Comparison of ENCODE assay signal across 15 cellular contexts in the genomic region with DNA sequence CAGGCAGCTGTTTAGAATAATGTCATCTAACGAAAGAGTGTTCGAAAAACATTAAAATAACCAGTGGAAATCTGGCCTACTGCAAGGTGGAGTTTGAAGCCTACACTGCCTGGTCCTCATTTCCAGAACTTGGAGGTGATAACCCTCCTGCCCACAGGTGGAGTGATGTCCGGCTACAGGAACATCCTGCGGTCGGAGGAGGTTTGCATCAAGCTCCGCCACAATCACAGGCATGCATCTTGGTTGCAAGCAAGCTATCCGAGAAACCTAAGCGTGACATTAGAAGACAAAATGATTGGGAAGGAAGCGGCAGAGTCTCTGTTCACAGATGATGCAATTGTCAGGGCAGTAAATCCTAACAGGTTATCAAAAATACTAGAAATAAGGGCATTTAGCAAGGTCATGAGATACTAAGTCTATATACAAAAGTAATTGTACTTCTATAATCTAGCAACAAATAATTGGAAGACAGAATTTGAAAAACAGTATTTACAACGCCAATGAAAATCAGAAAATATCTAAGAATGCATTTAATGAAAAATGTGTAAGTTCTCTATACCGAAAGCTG.
"Had no signal": no experiment of that assay in that cellular context is flagged by ENCODE, and none has a peak within 500 bp of the region (broad histone marks: within the 10 kb centered on the region; RNA-seq: fewer than 3 reads in every experiment).

No MANE protein-coding gene starts in this region.

- H3K36me3 Mint-ChIP-seq: activated naive CD8-positive, alpha-beta T cell; stimulated activated naive B cell treated with anti-CD40 and anti-IgM and Interleukin-4, amounts not matched to agents 10 μg/mL and 1 μg/mL and 100 μg/mL, for 72 hours had no signal

- H3K4me3 Mint-ChIP-seq: activated CD4-positive, alpha-beta memory T cell treated with anti-CD3 and anti-CD28 coated beads, Interleukin-2, amount 10 ng/mL, durations not matched to agents 7 days and 5 days; activated naive CD8-positive, alpha-beta T cell; activated T-helper 17 cell treated with anti-CD3 and anti-CD28 coated beads, Interleukin-2, amount 50 U/mL, for 72 hours; stimulated activated naive B cell treated with anti-CD40 and anti-IgM and Interleukin-4, amounts not matched to agents 10 μg/mL and 1 μg/mL and 100 μg/mL, for 72 hours; T-helper 2 cell treated with Interferon-gamma antibody and Interleukin-4, amounts not matched to agents 5 μg/mL and 100 μg/mL, for 36 hours had no signal

- ATAC-seq: activated T-helper 17 cell treated with anti-CD3 and anti-CD28 coated beads, Interleukin-2, amount 50 U/mL, for 72 hours; foreskin keratinocyte; right cardiac atrium; stimulated activated naive B cell treated with anti-CD40 and anti-IgM and Interleukin-4, amounts not matched to agents 10 μg/mL and 1 μg/mL and 100 μg/mL, for 72 hours had no signal

- DNase-seq: activated CD4-positive, alpha-beta memory T cell treated with anti-CD3 and anti-CD28 coated beads, Interleukin-2, amount 10 ng/mL, durations not matched to agents 7 days and 5 days; amygdala; brain microvascular endothelial cell; foreskin keratinocyte; left ventricle myocardium inferior; mesendoderm; SJCRH30; stimulated activated naive B cell treated with anti-CD40 and anti-IgM and Interleukin-4, amounts not matched to agents 10 μg/mL and 1 μg/mL and 100 μg/mL, for 72 hours; substantia nigra had no signal

- H3K4me1 ChIP-seq: foreskin keratinocyte had no signal

- H3K4me3 ChIP-seq: left ventricle myocardium inferior, SJCRH30, smooth muscle cell, upper lobe of left lung had no signal

- H3K27ac Mint-ChIP-seq: activated CD4-positive, alpha-beta memory T cell treated with anti-CD3 and anti-CD28 coated beads, Interleukin-2, amount 10 ng/mL, durations not matched to agents 7 days and 5 days; activated naive CD8-positive, alpha-beta T cell; stimulated activated naive B cell treated with anti-CD40 and anti-IgM and Interleukin-4, amounts not matched to agents 10 μg/mL and 1 μg/mL and 100 μg/mL, for 72 hours; T-helper 2 cell treated with Interferon-gamma antibody and Interleukin-4, amounts not matched to agents 5 μg/mL and 100 μg/mL, for 36 hours had no signal

- H3K9me3 ChIP-seq: left ventricle myocardium inferior, SJCRH30, upper lobe of left lung had no signal

- H3K36me3 ChIP-seq: brain microvascular endothelial cell, left ventricle myocardium inferior, SJCRH30, upper lobe of left lung had no signal

- H3K27me3 ChIP-seq: brain microvascular endothelial cell, upper lobe of left lung had no signal

- H3K9me3 Mint-ChIP-seq: activated CD4-positive, alpha-beta memory T cell treated with anti-CD3 and anti-CD28 coated beads, Interleukin-2, amount 10 ng/mL, durations not matched to agents 7 days and 5 days; activated T-helper 17 cell treated with anti-CD3 and anti-CD28 coated beads, Interleukin-2, amount 50 U/mL, for 72 hours; stimulated activated naive B cell treated with anti-CD40 and anti-IgM and Interleukin-4, amounts not matched to agents 10 μg/mL and 1 μg/mL and 100 μg/mL, for 72 hours; T-helper 2 cell treated with Interferon-gamma antibody and Interleukin-4, amounts not matched to agents 5 μg/mL and 100 μg/mL, for 36 hours had no signal

- H3K27me3 Mint-ChIP-seq: activated CD4-positive, alpha-beta memory T cell treated with anti-CD3 and anti-CD28 coated beads, Interleukin-2, amount 10 ng/mL, durations not matched to agents 7 days and 5 days; activated naive CD8-positive, alpha-beta T cell; activated T-helper 17 cell treated with anti-CD3 and anti-CD28 coated beads, Interleukin-2, amount 50 U/mL, for 72 hours; stimulated activated naive B cell treated with anti-CD40 and anti-IgM and Interleukin-4, amounts not matched to agents 10 μg/mL and 1 μg/mL and 100 μg/mL, for 72 hours had no signal
